18 cellular contexts compared by ENCODE assay signal in the genomic region with DNA sequence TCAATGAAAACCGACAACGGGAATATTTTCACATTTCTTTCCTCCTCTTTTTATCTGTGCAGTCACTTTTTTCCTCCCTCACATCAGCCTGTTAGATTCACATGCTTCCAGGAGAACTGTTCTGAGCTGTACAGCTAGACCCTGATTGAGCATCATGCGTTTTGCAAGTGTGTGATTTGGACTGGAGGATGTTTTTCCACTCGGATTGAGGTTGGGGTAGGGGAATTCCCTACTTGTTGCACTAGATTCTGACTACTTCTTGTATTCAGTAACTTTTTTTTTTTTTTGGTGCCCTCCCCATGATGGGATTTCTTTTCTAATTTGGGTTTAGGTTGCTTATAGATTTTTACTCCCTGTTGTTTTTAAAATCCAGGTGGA. TPM values are rescaled to one million over a fixed set of nuclear protein-coding genes. Genes with fewer than 3 reads are reported as not detected.
A peak's percentile ranks its signal among the peaks of the same experiment; 100 is the strongest.
DNase-seq lines count a peak whose midpoint lies in the region; TF ChIP-seq lines count a peak whose summit lies in the region.
"Had no signal": no experiment of that assay in that cellular context is flagged by ENCODE, and none has a peak within 500 bp of the region (broad histone marks: within the 10 kb centered on the region; RNA-seq: fewer than 3 reads in every experiment).

No MANE protein-coding gene starts in this region.

- 89% methylated on average over 4 of the region's 4 CpGs for WGBS in HUES64

- peak overlapping the region; percentile 89 for H3K4me2 ChIP-seq in DOHH2 (ENCODE audit: low read length)

- H3K27ac ChIP-seq in DOHH2 (ENCODE audit: low read depth, low read length): peak overlapping the region; percentile 82
- no peak overlapping the region for H3K27ac ChIP-seq in HUES64 (ENCODE audit: low read depth, low read length)
- H3K27ac ChIP-seq: C4-2B, cardiac muscle cell, lower lobe of right lung, Peyer's patch, right lobe of liver had no signal

- H3K36me3 ChIP-seq in DOHH2 (ENCODE audit: control insufficient read depth, low read length): peaks cover 88% of the 10 kb centered on the region
- H3K36me3 ChIP-seq in HUES64 (ENCODE audit: insufficient read depth, low read length): peaks cover 58% of the 10 kb centered on the region

- no peak overlapping the region for H3K9ac ChIP-seq in HUES64 (ENCODE audit: low read depth, low read length)

- H3F3A ChIP-seq in DOHH2 (ENCODE audit: control insufficient read depth, insufficient read depth): no peaks in the 10 kb centered on the region

- no peaks in the 10 kb centered on the region for H3K27me3 Mint-ChIP-seq in neural crest cell (ENCODE audit: low read depth)
- H3K27me3 Mint-ChIP-seq: activated CD8-positive, alpha-beta memory T cell treated with anti-CD3 and anti-CD28 coated beads, Interleukin-2, amount 10 ng/mL, durations not matched to agents 7 days and 5 days; activated naive CD4-positive, alpha-beta T cell treated with anti-CD3 and anti-CD28 coated beads, Interleukin-2, amount 10 ng/mL, durations not matched to agents 7 days and 5 days had no signal

- H3K9me3 Mint-ChIP-seq in neural crest cell: no peaks in the 10 kb centered on the region
- H3K9me3 Mint-ChIP-seq: activated naive CD4-positive, alpha-beta T cell treated with anti-CD3 and anti-CD28 coated beads, Interleukin-2, amount 10 ng/mL, durations not matched to agents 7 days and 5 days had no signal

- H3K79me2 ChIP-seq in DOHH2 (ENCODE audit: control insufficient read depth, low read length): peaks cover 93% of the 10 kb centered on the region

- peaks cover 31% of the 10 kb centered on the region for H3K36me3 Mint-ChIP-seq in neural crest cell (ENCODE audit: low read depth)

- peaks cover 78% of the 10 kb centered on the region for H3K4me1 Mint-ChIP-seq in neural crest cell

- peak; percentile 66 for DNase-seq in astrocyte of the hippocampus (ENCODE audit: low read depth, low spot score)
- DNase-seq in neural crest cell (ENCODE audit: low read depth, low spot score): no peak
- no peak for DNase-seq in NCI-H524 treated with DMSO at 0.1 percent for 48 hours (lab: John Stamatoyannopoulos, UW)
- no peak for DNase-seq in mesenteric fat pad (ENCODE audit: low spot score)
- no peak for DNase-seq in DMS79 treated with DMSO at 0.1 percent for 48 hours (lab: John Stamatoyannopoulos, UW)
- DNase-seq: activated CD8-positive, alpha-beta memory T cell treated with anti-CD3 and anti-CD28 coated beads, Interleukin-2, amount 10 ng/mL, durations not matched to agents 7 days and 5 days; activated naive CD4-positive, alpha-beta T cell treated with anti-CD3 and anti-CD28 coated beads, Interleukin-2, amount 10 ng/mL, durations not matched to agents 7 days and 5 days; foreskin fibroblast; lower lobe of right lung; NCI-H187 treated with DMSO at 0.1 percent for 48 hours; NCI-H510A; Peyer's patch; right lobe of liver; testis had no signal

- H3K9me2 ChIP-seq in DOHH2 (replicated peaks; ENCODE audit: control insufficient read depth, low read length): no peaks in the 10 kb centered on the region

- H3K9me3 ChIP-seq in DOHH2 (ENCODE audit: control insufficient read depth, insufficient read depth, low read length): no peaks in the 10 kb centered on the region
- H3K9me3 ChIP-seq in HUES64 (ENCODE audit: insufficient read depth, low read depth, low read length): no peaks in the 10 kb centered on the region
- H3K9me3 ChIP-seq: lower lobe of right lung, Peyer's patch, right lobe of liver, testis had no signal

- H3K27ac Mint-ChIP-seq in neural crest cell (ENCODE audit: unreplicated experiment): no peak overlapping the region
- H3K27ac Mint-ChIP-seq: activated CD8-positive, alpha-beta memory T cell treated with anti-CD3 and anti-CD28 coated beads, Interleukin-2, amount 10 ng/mL, durations not matched to agents 7 days and 5 days; activated naive CD4-positive, alpha-beta T cell treated with anti-CD3 and anti-CD28 coated beads, Interleukin-2, amount 10 ng/mL, durations not matched to agents 7 days and 5 days had no signal

- peaks cover 46% of the 10 kb centered on the region for H3K4me1 ChIP-seq in DOHH2 (ENCODE audit: control insufficient read depth, low read length)
- H3K4me1 ChIP-seq in HUES64 (ENCODE audit: insufficient read depth, low read length): peaks cover 44% of the 10 kb centered on the region
- H3K4me1 ChIP-seq: right lobe of liver had no signal

- TF ChIP-seq CTCF in DOHH2 (IDR thresholded peaks at IDR 0.05; ENCODE audit: low read depth, low read length, poor library complexity, severe bottlenecking): no peak
- TF ChIP-seq CTCF in neural crest cell (conservative IDR thresholded peaks at IDR 0.05): no peak

- peak overlapping the region; percentile 94 for H3K4me3 Mint-ChIP-seq in neural crest cell
- H3K4me3 Mint-ChIP-seq: activated CD8-positive, alpha-beta memory T cell treated with anti-CD3 and anti-CD28 coated beads, Interleukin-2, amount 10 ng/mL, durations not matched to agents 7 days and 5 days; activated naive CD4-positive, alpha-beta T cell treated with anti-CD3 and anti-CD28 coated beads, Interleukin-2, amount 10 ng/mL, durations not matched to agents 7 days and 5 days had no signal

- H3K27me3 ChIP-seq in DOHH2 (ENCODE audit: control insufficient read depth, low read length) (no peaks in the 10 kb centered on the region), HUES64 (ENCODE audit: insufficient read depth, low read length) (peaks cover 8% of the 10 kb centered on the region; the same call in 1 of the 2 replicates)
- H3K27me3 ChIP-seq: cardiac muscle cell, Peyer's patch, right lobe of liver, testis had no signal

- H4K20me1 ChIP-seq in DOHH2 (ENCODE audit: control insufficient read depth, insufficient read depth, low read depth, low read length): 0 out of 2 replicates have a peak, but pooled peaks cover 4% of the 10 kb centered on the region

- H3K4me3 ChIP-seq in DOHH2 (ENCODE audit: low read length): peak overlapping the region; percentile 89
- H3K4me3 ChIP-seq in HUES64 (ENCODE audit: low read length): peak overlapping the region; percentile 71; the same call in 1 of the 2 replicates
- H3K4me3 ChIP-seq: cardiac muscle cell, lower lobe of right lung, Peyer's patch, right lobe of liver, testis had no signal

RNA-seq across cellular contexts. Expression of a gene that starts 4.8 kb away (rescaled TPM):
- 30.7 TPM for polyA plus RNA-seq in HUES64 (2013, experiment 1 of 2)
- 36.8 TPM for polyA plus RNA-seq in HUES64 (2013, experiment 2 of 2)
- total RNA-seq in neural crest cell: 140 and 150 TPM in 2 replicates
- 28.0 TPM for total RNA-seq in mesenteric fat pad
